Comparison of ENCODE assay signal across 8 cellular contexts in the genomic region with DNA sequence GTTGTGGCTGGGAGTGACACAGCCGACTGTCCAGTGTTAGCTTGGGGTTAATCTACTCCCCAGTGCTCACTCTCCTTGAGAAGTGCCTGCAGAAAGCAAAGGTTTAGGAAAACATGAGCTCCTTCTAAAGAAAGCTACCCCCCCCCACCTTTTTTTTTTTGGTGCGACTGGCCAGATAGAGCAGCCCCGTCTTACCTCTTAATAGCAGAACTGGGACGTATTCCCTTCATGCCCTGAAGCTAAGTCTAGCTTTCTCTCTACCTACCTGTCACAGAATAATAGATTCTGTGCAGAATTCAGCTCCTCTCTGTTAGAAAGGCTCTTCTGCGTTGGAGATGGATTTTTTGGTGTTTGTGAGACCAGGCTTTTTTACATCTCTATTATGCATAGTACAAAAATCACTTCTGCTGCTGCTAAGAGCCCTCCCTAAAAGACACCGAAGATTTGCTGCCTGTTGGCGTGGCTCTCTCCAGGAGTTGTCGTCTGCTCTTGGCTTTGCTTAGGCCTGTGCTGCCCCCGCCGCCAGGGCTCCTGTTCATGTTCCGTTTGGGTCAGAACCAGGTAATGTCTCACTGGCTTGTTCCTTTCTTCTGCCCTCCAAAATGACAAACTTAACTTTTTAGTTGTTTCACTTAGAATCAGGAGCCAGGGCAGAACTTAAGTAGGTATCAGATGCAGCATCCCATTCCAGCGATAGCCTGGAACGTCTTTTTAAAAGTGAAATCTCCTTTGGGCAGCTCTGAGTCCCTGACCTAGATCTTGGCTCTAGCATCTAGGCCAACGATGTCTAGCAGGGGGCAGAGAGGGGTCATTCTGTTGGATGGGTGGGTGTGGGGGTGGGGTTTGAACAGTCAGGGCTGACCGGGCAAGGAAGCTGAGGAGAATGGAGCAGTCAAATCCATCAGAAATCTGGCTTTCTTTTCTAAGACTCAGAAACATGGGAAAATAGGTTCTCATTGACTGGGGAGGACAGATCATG. TPM values are rescaled to one million over a fixed set of nuclear protein-coding genes. Genes with fewer than 3 reads are reported as not detected.
A peak's percentile ranks its signal among the peaks of the same experiment; 100 is the strongest.
DNase-seq lines count a peak whose midpoint lies in the region; ATAC-seq and TF ChIP-seq lines count a peak whose summit lies in the region.

No MANE protein-coding gene starts in this region.

- H3K27ac ChIP-seq in WERI-Rb-1, result no peak overlapping the region
- peak overlapping the region; percentile 82 to 97 (median 94) for H3K27ac ChIP-seq in heart left ventricle

- DNase-seq in WERI-Rb-1 (no peak), heart left ventricle (no peak), skeletal muscle cell (ENCODE audit: low read depth) (peak; percentile 38), KBM-7 (no peak), NCI-H1092 treated with DMSO at 0.1 percent for 48 hours (lab: John Stamatoyannopoulos, UW) (no peak)
- no peak for DNase-seq in activated effector memory CD4-positive, alpha-beta T cell treated with anti-CD3 and anti-CD28 coated beads, Interleukin-2, amount 50 U/mL, for 16 hours

- H3K36me3 ChIP-seq in WERI-Rb-1 (peaks cover 3% of the 10 kb centered on the region; the same call in 1 of the 2 replicates), heart left ventricle (no peaks in the 10 kb centered on the region)

- H3K4me1 ChIP-seq in heart left ventricle, result peaks cover 14 to 66% (median 53%) of the 10 kb centered on the region in 12 donors

- TF ChIP-seq CTCF in GM12875 (IDR thresholded peaks at IDR 0.05; ENCODE audit: borderline replicate concordance, insufficient read depth, low read depth, low read length), result no peak
- no peak for TF ChIP-seq CTCF in WERI-Rb-1 (IDR thresholded peaks at IDR 0.05; ENCODE audit: low read depth, low read length)
- TF ChIP-seq CTCF in heart left ventricle (IDR thresholded peaks at IDR 0.05), result peak in 2 of 12 donors; percentile 2 to 4

- H3K4me3 ChIP-seq in GM12875 (ENCODE audit: low read depth, low read length) (peak overlapping the region; percentile 89), WERI-Rb-1 (ENCODE audit: low read depth, low read length) (peak overlapping the region; percentile 90), heart left ventricle (peak overlapping the region; percentile 82 to 97 (median 90)), skeletal muscle cell (ENCODE audit: low read depth, low read length) (peak overlapping the region; percentile 97)

- TF ChIP-seq POLR2A in heart left ventricle (IDR thresholded peaks at IDR 0.05), result no peak

- ATAC-seq in heart left ventricle (no peak), HG03521 (IDR thresholded peaks at IDR 0.05; ENCODE audit: unreplicated experiment) (no peak)

- peaks cover 14% of the 10 kb centered on the region for H3K27me3 ChIP-seq in WERI-Rb-1 (ENCODE audit: insufficient read depth, low read depth, severe bottlenecking)
- no peaks in the 10 kb centered on the region for H3K27me3 ChIP-seq in heart left ventricle

- intact Hi-C loops in heart left ventricle (cut with DNase I), result loop anchor here in 8 of 10 donors (2.0 to 10.0 kb wide), 9 partner anchors 33 to 123 kb away; no protein-coding TSS in a partner anchor

- H3K9me3 ChIP-seq in WERI-Rb-1 (ENCODE audit: severe bottlenecking) (no peaks in the 10 kb centered on the region), heart left ventricle (no peaks in the 10 kb centered on the region)

- in situ Hi-C loops in KBM-7 (cut with MboI; ENCODE audit: low pct_unique_long_range_greater_than_20kb, low sequenced_read_pairs), result no loop called here

- 18 to 34% (median 22%) methylated on average over 15 of the region's 15 CpGs for WGBS in heart left ventricle, 4 donors

RNA-seq across cellular contexts. Expression of gene TRIO, which starts 2.5 kb away (rescaled TPM):
- 10 to 100 TPM; 45.4 to 99.1 (median 63.2) TPM for total RNA-seq in heart left ventricle
- polyA plus RNA-seq in heart left ventricle, result 10 to 100 TPM; 35.2 to 50.9 TPM
